ENCODE assay signal across 26 cellular contexts in the genomic region with DNA sequence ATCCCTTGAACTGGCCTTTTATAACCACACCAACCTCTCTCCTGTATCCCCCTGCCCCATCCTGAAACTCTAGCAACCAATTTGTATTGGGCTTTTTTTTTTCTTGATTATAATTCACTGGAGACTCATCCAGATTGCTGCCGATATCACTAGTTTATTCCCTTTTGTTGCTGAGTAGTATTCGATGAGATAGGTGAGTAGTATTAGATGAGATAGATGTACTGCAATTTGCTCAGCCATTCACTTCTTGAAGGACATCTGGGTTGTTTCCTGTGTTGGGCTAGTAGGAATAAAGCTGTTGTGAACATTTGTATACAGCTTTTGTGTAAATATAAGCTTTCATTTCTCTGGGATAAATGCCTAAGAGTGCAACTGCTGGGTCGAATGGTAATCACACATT.
"Had no signal": no experiment of that assay in that cellular context is flagged by ENCODE, and none has a peak within 500 bp of the region (broad histone marks: within the 10 kb centered on the region; RNA-seq: fewer than 3 reads in every experiment).

No MANE protein-coding gene starts in this region.

- H3K9me3 Mint-ChIP-seq: memory B cell; natural killer cell treated with Interleukin-12 subunit alpha and Interleukin-12 subunit beta and Interleukin-15 and Interleukin-18, amount 100 ng/mL, for 72 hours; stimulated activated naive CD8-positive, alpha-beta T cell treated with anti-CD3 and anti-CD28 coated beads, Interleukin-15, Interleukin-2, amounts not matched to agents 100 ng/mL and 50 ng/mL, for 24 hours; type B pancreatic cell had no signal

- H3K27ac Mint-ChIP-seq: memory B cell; naive thymus-derived CD4-positive, alpha-beta T cell; natural killer cell treated with Interleukin-12 subunit alpha and Interleukin-12 subunit beta and Interleukin-15 and Interleukin-18, amount 100 ng/mL, for 72 hours; stimulated activated naive CD8-positive, alpha-beta T cell treated with anti-CD3 and anti-CD28 coated beads, Interleukin-15, Interleukin-2, amounts not matched to agents 100 ng/mL and 50 ng/mL, for 24 hours; type B pancreatic cell had no signal

- FAIRE-seq: pancreas had no signal

- H3K27ac ChIP-seq: left ventricle myocardium inferior, pancreas, prostate gland, skin epidermis, suprapubic skin, thoracic aorta, tibial artery, uterus had no signal

- H3K27me3 ChIP-seq: uterus had no signal

- H3K4me1 ChIP-seq: pancreas, prostate gland, uterus had no signal

- H3K4me3 ChIP-seq: left ventricle myocardium inferior, lung, mucosa of descending colon, pancreas, prostate gland, skin epidermis, suprapubic skin, thoracic aorta, tibial artery, uterus had no signal

- H3K9me3 ChIP-seq: left ventricle myocardium inferior, mucosa of descending colon, pancreas, prostate gland, suprapubic skin, thoracic aorta, tibial artery, uterus had no signal

- DNase-seq: islet precursor cell; left ventricle myocardium inferior; midbrain; mucosa of descending colon; naive thymus-derived CD4-positive, alpha-beta T cell; pancreas; posterior cingulate gyrus; retina; right cardiac atrium; stimulated activated CD4-positive, alpha-beta T cell treated with anti-CD3 and anti-CD28 coated beads, Interleukin-12 subunit alpha, Interleukin-12 subunit beta, amount 100 ng/mL, for 4 hours; stimulated activated CD4-positive, alpha-beta T cell treated with anti-CD3 and anti-CD28 coated beads, Interleukin-15, amount 100 ng/mL, for 24 hours; stimulated activated CD4-positive, alpha-beta T cell treated with anti-CD3 and anti-CD28 coated beads, Interleukin-2, amount 100 ng/mL, for 24 hours; stimulated activated CD4-positive, alpha-beta T cell treated with anti-CD3 and anti-CD28 coated beads, Interleukin-4, amount 100 ng/mL, for 1 hour; stimulated activated naive CD4-positive, alpha-beta T cell; tibial artery; uterus had no signal

- ATAC-seq: naive thymus-derived CD4-positive, alpha-beta T cell; natural killer cell treated with Interleukin-12 subunit alpha and Interleukin-12 subunit beta and Interleukin-15 and Interleukin-18, amount 100 ng/mL, for 72 hours; pancreas; right cardiac atrium; sciatic nerve had no signal

- H3K4me3 Mint-ChIP-seq: memory B cell; naive thymus-derived CD4-positive, alpha-beta T cell; natural killer cell treated with Interleukin-12 subunit alpha and Interleukin-12 subunit beta and Interleukin-15 and Interleukin-18, amount 100 ng/mL, for 72 hours; stimulated activated naive CD8-positive, alpha-beta T cell treated with anti-CD3 and anti-CD28 coated beads, Interleukin-15, Interleukin-2, amounts not matched to agents 100 ng/mL and 50 ng/mL, for 24 hours; type B pancreatic cell had no signal

- H3K36me3 ChIP-seq: left ventricle myocardium inferior, pancreas, prostate gland, suprapubic skin, thoracic aorta, tibial artery, uterus had no signal

- H3K36me3 Mint-ChIP-seq: memory B cell; naive thymus-derived CD4-positive, alpha-beta T cell; natural killer cell treated with Interleukin-12 subunit alpha and Interleukin-12 subunit beta and Interleukin-15 and Interleukin-18, amount 100 ng/mL, for 72 hours; type B pancreatic cell had no signal
